ENCODE assay signal across 1 cellular context in genomic region chr6:89862281-89862680, GRCh38.
TF ChIP-seq lines count a peak whose summit lies in the region.

No MANE protein-coding gene starts in this region.

TF ChIP-seq in GM12878, 131 proteins besides CTCF, POLR2A, EP300 and RAD21 (continued from another document):
- no peak for TF ChIP-seq IRF3 (IDR thresholded peaks at IDR 0.05)
- TF ChIP-seq FOXM1 (IDR thresholded peaks at IDR 0.05; ENCODE audit: low read depth, low read length), result no peak
- TF ChIP-seq SUZ12 (IDR thresholded peaks at IDR 0.05; ENCODE audit: unreplicated experiment), result no peak
- TF ChIP-seq IKZF1 (conservative IDR thresholded peaks at IDR 0.05), result no peak
- no peak for TF ChIP-seq NR2F1 (conservative IDR thresholded peaks at IDR 0.05)
- peak; percentile 34; the same call in 1 of the 2 replicates for TF ChIP-seq BCL11A (IDR thresholded peaks at IDR 0.05; ENCODE audit: low read depth, low read length)
- TF ChIP-seq SPI1 (IDR thresholded peaks at IDR 0.05; ENCODE audit: borderline replicate concordance, insufficient read depth, low read depth, low read length), result peak; percentile 86; the same call in 1 of the 2 replicates
- TF ChIP-seq ATF2 (IDR thresholded peaks at IDR 0.05; ENCODE audit: low read length), result no peak
- TF ChIP-seq IRF4 (IDR thresholded peaks at IDR 0.05; ENCODE audit: low read depth, low read length), result peak; percentile 15; the same call in 1 of the 2 replicates
- TF ChIP-seq ASH2L (IDR thresholded peaks at IDR 0.05; ENCODE audit: borderline replicate concordance, low read depth), result no peak
- TF ChIP-seq HDGF (IDR thresholded peaks at IDR 0.05), result 0 out of 2 replicates have a peak, but pooled peaks have one; percentile 16
- no peak for TF ChIP-seq E2F8 (IDR thresholded peaks at IDR 0.05; ENCODE audit: low read depth, partially characterized antibody)
- TF ChIP-seq NFIC (IDR thresholded peaks at IDR 0.05; ENCODE audit: low read depth, low read length), result no peak; the same call in 1 of the 2 replicates
- no peak for TF ChIP-seq ZBTB11 (CRISPR knock-in tag; IDR thresholded peaks at IDR 0.05)
